8 cellular contexts compared by ENCODE assay signal in the genomic region with DNA sequence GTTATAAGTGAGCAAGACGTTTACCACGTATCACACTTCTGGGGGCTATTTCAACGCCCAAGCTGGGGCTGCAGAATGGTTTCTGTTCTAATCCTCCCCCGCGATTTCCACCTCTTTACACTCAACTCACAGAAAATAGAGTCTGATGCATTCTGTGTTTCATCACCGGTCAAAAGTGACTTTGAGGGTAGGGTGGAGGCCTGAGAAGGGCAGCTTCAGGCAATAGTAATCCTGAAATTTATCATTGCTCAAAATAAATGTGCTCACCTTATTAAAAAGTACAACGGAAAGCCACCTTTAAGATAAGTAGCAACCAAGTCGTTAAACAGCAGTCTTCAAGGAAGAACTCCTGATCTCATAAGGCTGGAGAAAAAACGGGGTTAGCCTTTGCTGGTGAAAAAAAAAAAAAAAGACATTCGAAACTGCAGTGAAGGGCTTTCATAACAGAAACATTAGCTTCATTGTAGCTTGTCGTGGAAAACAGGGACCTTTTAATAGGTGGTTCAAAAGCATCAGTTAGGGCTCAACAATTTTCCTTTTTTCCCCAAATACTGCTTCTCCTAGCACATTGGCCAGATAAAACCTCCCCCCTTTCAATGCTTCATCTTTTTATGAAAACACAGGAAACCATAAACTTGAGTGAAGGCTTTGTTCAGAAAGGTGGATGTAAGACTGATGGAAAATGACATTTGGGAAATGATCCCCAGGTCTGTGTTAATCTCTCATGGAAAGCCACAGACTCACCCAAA.
DNase-seq lines count a peak whose midpoint lies in the region; ATAC-seq and TF ChIP-seq lines count a peak whose summit lies in the region.

No MANE protein-coding gene starts in this region.

- peaks cover 0 to 27% (median 16%) of the 10 kb centered on the region in 11 experiments; a peak in 11 of 22 replicates for H4K20me1 ChIP-seq in BLaER1 treated with 17β-estradiol and CSF1 and Interleukin-3, amounts not matched to agents 10 nM and 100 nM
- no peaks in the 10 kb centered on the region for H4K20me1 ChIP-seq in HCT116 (ENCODE audit: insufficient read depth)

- POLR2A ChIA-PET in HCT116 (lab: Charles Lee): interaction anchor here (0.9 kb wide), 1 partner anchor 9 kb away, joined by 3 read pairs; no protein-coding TSS in a partner anchor

- H2AFZ ChIP-seq in HCT116 (ENCODE audit: low read depth, low read length, poor library complexity, severe bottlenecking): peak overlapping the region; percentile 65

- peak overlapping the region; percentile 68 to 94 (median 88) for H3K4me3 ChIP-seq in BLaER1 treated with 17β-estradiol and CSF1 and Interleukin-3, amounts not matched to agents 10 nM and 100 nM
- peak overlapping the region; percentile 68 to 74 for H3K4me3 ChIP-seq in HCT116 (replicated peaks in 1 of 2; ENCODE audit: low read depth in 1 of 2, low read length in 2 of 2)
- H3K4me3 ChIP-seq in epithelial cell of proximal tubule (ENCODE audit: low read depth, low read length): peak overlapping the region; percentile 82
- H3K4me3 ChIP-seq in ovary: peak overlapping the region; percentile 73

- RAD21 ChIA-PET in HCT116 (lab: Charles Lee; ENCODE audit: low non-redundant PET in 1 of 2, low total read pairs in 2 of 2, uncharacterized antibody in 2 of 2, unreplicated experiment in 2 of 2): no interaction called here

- no peaks in the 10 kb centered on the region for H3K9me3 ChIP-seq in BLaER1 treated with 17β-estradiol and CSF1 and Interleukin-3, amounts not matched to agents 10 nM and 100 nM (replicated peaks in 1 of 11)
- H3K9me3 ChIP-seq in HCT116 (ENCODE audit: control insufficient read depth in 1 of 2, insufficient read depth in 1 of 2, low read depth in 1 of 2, low read length in 2 of 2): no peaks in the 10 kb centered on the region
- H3K9me3 ChIP-seq in ovary: no peaks in the 10 kb centered on the region

- H3K4me2 ChIP-seq in BLaER1 treated with 17β-estradiol and CSF1 and Interleukin-3, amounts not matched to agents 10 nM and 100 nM: peak overlapping the region; percentile 88 to 99 (median 97)
- H3K4me2 ChIP-seq in HCT116 (ENCODE audit: low read length): peak overlapping the region; percentile 75

- DNase-seq in HCT116 (ENCODE audit: low read depth, low spot score): no peak
- DNase-seq in activated CD4-positive, alpha-beta T cell treated with anti-CD3 and anti-CD28 coated beads for 48 hours: peak; percentile 72
- no peak for DNase-seq in epithelial cell of proximal tubule (ENCODE audit: low read depth)
- DNase-seq in ovary: peak in 1 of 5 donors; percentile 46
- no peak for DNase-seq in UCSD-AML1 (lab: John Stamatoyannopoulos, UW; ENCODE audit: unreplicated experiment)
- DNase-seq in SKM-1 (lab: John Stamatoyannopoulos, UW; ENCODE audit: unreplicated experiment): no peak
- no peak for DNase-seq in DMS79 (lab: John Stamatoyannopoulos, UW)

- no peak for ATAC-seq in HCT116

- peak overlapping the region; percentile 89 to 99 (median 97) for H3K27ac ChIP-seq in BLaER1 treated with 17β-estradiol and CSF1 and Interleukin-3, amounts not matched to agents 10 nM and 100 nM
- peak overlapping the region; percentile 94 for H3K27ac ChIP-seq in HCT116 (ENCODE audit: low read depth, low read length)
- H3K27ac ChIP-seq in ovary: peak overlapping the region; percentile 95 to 99

- CTCF ChIA-PET in HCT116 (lab: Charles Lee): no interaction called here

- H3K9ac ChIP-seq in BLaER1 treated with 17β-estradiol and CSF1 and Interleukin-3, amounts not matched to agents 10 nM and 100 nM: peak overlapping the region; percentile 89 to 99 (median 96)
- H3K9ac ChIP-seq in HCT116 (ENCODE audit: low read length): peak overlapping the region; percentile 73

- H3K9me2 ChIP-seq in HCT116 (ENCODE audit: insufficient read depth): no peaks in the 10 kb centered on the region

- no peaks in the 10 kb centered on the region; a peak in 1 of 22 replicates for H3K36me3 ChIP-seq in BLaER1 treated with 17β-estradiol and CSF1 and Interleukin-3, amounts not matched to agents 10 nM and 100 nM
- no peaks in the 10 kb centered on the region for H3K36me3 ChIP-seq in HCT116 (ENCODE audit: control insufficient read depth in 1 of 2, insufficient read depth in 2 of 2, low read length in 2 of 2)
- H3K36me3 ChIP-seq in ovary: no peaks in the 10 kb centered on the region

- TSS peak; percentile 71 for BruUV-seq in HCT116 (replicated peaks; lab: Mats Ljungman, UMichigan)

- no peak for TF ChIP-seq EP300 in ovary (IDR thresholded peaks at IDR 0.05)

- H3K4me1 ChIP-seq in BLaER1 treated with 17β-estradiol and CSF1 and Interleukin-3, amounts not matched to agents 10 nM and 100 nM: peaks cover 58 to 62% (median 60%) of the 10 kb centered on the region in 10 experiments
- H3K4me1 ChIP-seq in HCT116 (ENCODE audit: control insufficient read depth in 1 of 2, insufficient read depth in 2 of 2, low read length in 2 of 2) (peaks cover 22 to 31% of the 10 kb centered on the region in 2 experiments), ovary (ENCODE audit: insufficient read depth) (peaks cover 32% of the 10 kb centered on the region)

- peaks cover 30% of the 10 kb centered on the region for H3K79me2 ChIP-seq in HCT116 (ENCODE audit: insufficient read depth, low read length)

- intact Hi-C loops in HCT116 (cut with micrococcal nuclease) (no loop called here), ovary (cut with DNase I) (loop anchor here in 2 of 4 donors (1.0 to 5.0 kb wide), 3 partner anchors 28 to 36 kb away; a partner anchor contains a TSS)

- H3K27me3 ChIP-seq in BLaER1 treated with 17β-estradiol and CSF1 and Interleukin-3, amounts not matched to agents 10 nM and 100 nM: no peaks in the 10 kb centered on the region
- no peaks in the 10 kb centered on the region for H3K27me3 ChIP-seq in HCT116 (ENCODE audit: insufficient read depth, low read length)
- no peaks in the 10 kb centered on the region for H3K27me3 ChIP-seq in ovary

- no peak for TF ChIP-seq RAD21 in HCT116 (IDR thresholded peaks at IDR 0.05; ENCODE audit: low read depth)

- WGBS in ovary, 3 donors: 1 to 2% (median 1%) methylated on average over 11 of the region's 11 CpGs

- TF ChIP-seq POLR2A in HCT116 (IDR thresholded peaks at IDR 0.05; ENCODE audit: borderline replicate concordance, extremely low read depth, insufficient read depth, insufficient read length) (no peak), ovary (IDR thresholded peaks at IDR 0.05) (no peak)

- TF ChIP-seq CTCF in HCT116 (IDR thresholded peaks at IDR 0.05 in 2 of 3, conservative IDR thresholded peaks at IDR 0.05 in 1 of 3; ENCODE audit: borderline replicate concordance in 1 of 3, insufficient read depth in 1 of 3, low read depth in 2 of 3, low read length in 2 of 3) (no peak), epithelial cell of proximal tubule (conservative IDR thresholded peaks at IDR 0.05; ENCODE audit: low read depth, low read length) (no peak), ovary (IDR thresholded peaks at IDR 0.05) (no peak)

TF ChIP-seq in HCT116, 20 proteins besides CTCF, POLR2A, EP300 and RAD21:
- TF ChIP-seq POLR2AphosphoS5 (IDR thresholded peaks at IDR 0.05; ENCODE audit: low read depth, low read length) (no peak), ELF1 (IDR thresholded peaks at IDR 0.05; ENCODE audit: borderline replicate concordance, low read depth) (no peak)
